In genomic region chr2:237675326-237675725, GRCh38 we compare ENCODE assay signal across 8 cellular contexts. TPM values are rescaled to one million over a fixed set of nuclear protein-coding genes. Genes with fewer than 3 reads are reported as not detected.
DNase-seq lines count a peak whose midpoint lies in the region; ATAC-seq and TF ChIP-seq lines count a peak whose summit lies in the region.

No MANE protein-coding gene starts in this region.

- H3K36me3 ChIP-seq in SJSA1 = peaks cover 32% of the 10 kb centered on the region
- no peaks in the 10 kb centered on the region for H3K36me3 ChIP-seq in esophagus muscularis mucosa
- no peaks in the 10 kb centered on the region for H3K36me3 ChIP-seq in psoas muscle (ENCODE audit: insufficient read depth in 1 of 2, low read depth in 1 of 2)

- H3K4me3 ChIP-seq in GM12875 (ENCODE audit: low read depth, low read length) = peak overlapping the region; percentile 12
- H3K4me3 ChIP-seq in SJSA1 = no peak overlapping the region
- H3K4me3 ChIP-seq in esophagus muscularis mucosa = peak overlapping the region; percentile 36 to 45 (median 37)
- peak overlapping the region; percentile 54 for H3K4me3 ChIP-seq in psoas muscle

- peaks cover 45% of the 10 kb centered on the region for H3K4me1 ChIP-seq in SJSA1 (replicated peaks)
- peaks cover 66 to 80% (median 73%) of the 10 kb centered on the region in 4 donors for H3K4me1 ChIP-seq in esophagus muscularis mucosa
- H3K4me1 ChIP-seq in psoas muscle = peaks cover 75% of the 10 kb centered on the region

- TF ChIP-seq CTCF in GM12875 (IDR thresholded peaks at IDR 0.05; ENCODE audit: borderline replicate concordance, insufficient read depth, low read depth, low read length) = no peak
- no peak for TF ChIP-seq CTCF in esophagus muscularis mucosa (IDR thresholded peaks at IDR 0.05)
- no peak for TF ChIP-seq CTCF in psoas muscle (IDR thresholded peaks at IDR 0.05)

- WGBS in esophagus muscularis mucosa = 28% methylated on average over 5 of the region's 5 CpGs
- 17 to 35% (median 23%) methylated on average over 5 of the region's 5 CpGs for WGBS in psoas muscle, 3 donors

- no peaks in the 10 kb centered on the region for H3K9me3 ChIP-seq in SJSA1 (replicated peaks)
- H3K9me3 ChIP-seq in esophagus muscularis mucosa = no peaks in the 10 kb centered on the region
- no peaks in the 10 kb centered on the region for H3K9me3 ChIP-seq in psoas muscle

- intact Hi-C loops in esophagus muscularis mucosa (cut with DNase I) (no loop called here), psoas muscle (cut with DNase I) (loop anchor here in 1 of 2 donors (5.0 kb wide), 1 partner anchor 163 kb away; no protein-coding TSS in a partner anchor), sciatic nerve (cut with DNase I) (no loop called here)

- TF ChIP-seq POLR2A in esophagus muscularis mucosa (IDR thresholded peaks at IDR 0.05; ENCODE audit: low read depth) = no peak

- no peak for TF ChIP-seq EP300 in esophagus muscularis mucosa (IDR thresholded peaks at IDR 0.05)

- H3K27me3 ChIP-seq in SJSA1 (replicated peaks) (no peaks in the 10 kb centered on the region), esophagus muscularis mucosa (no peaks in the 10 kb centered on the region), psoas muscle (ENCODE audit: insufficient read depth in 3 of 3, low read length in 2 of 3) (no peaks in the 10 kb centered on the region)

- DNase-seq in SJSA1 (ENCODE audit: low read depth in 1 of 2, low spot score in 2 of 2) = no peak
- no peak for DNase-seq in esophagus muscularis mucosa (ENCODE audit: extremely low spot score)
- DNase-seq in psoas muscle = no peak
- no peak for DNase-seq in sciatic nerve (ENCODE audit: low spot score)
- no peak for DNase-seq in OCI-M1 (lab: John Stamatoyannopoulos, UW)

- no peak for ATAC-seq in psoas muscle
- ATAC-seq in GM18520 (IDR thresholded peaks at IDR 0.05; ENCODE audit: unreplicated experiment) = no peak
- no peak for ATAC-seq in sciatic nerve
- no peak for ATAC-seq in GM19467 (IDR thresholded peaks at IDR 0.05; ENCODE audit: unreplicated experiment)

- H3K27ac ChIP-seq in SJSA1 (peak overlapping the region; percentile 68), esophagus muscularis mucosa (replicated peaks in 1 of 4) (peak overlapping the region; percentile 78 to 87 (median 82)), psoas muscle (peak overlapping the region; percentile 93)

RNA-seq across cellular contexts. Expression of gene LRRFIP1, which starts 47.9 kb away (rescaled TPM):
- total RNA-seq in SJSA1 (2014; rRNA removed; shearing (Covaris generic)) = 49.5 and 76.7 TPM in 2 replicates
- total RNA-seq in esophagus muscularis mucosa = 100 to 1,000 TPM; 142 to 213 (median 191) TPM
- 100 to 1,000 TPM in 1 of 4 donors, 10 to 100 TPM in 3; 91.9 to 108 (median 93.4) TPM for total RNA-seq in psoas muscle
- 10 to 100 TPM; 42.3 to 62.6 (median 50.4) TPM for polyA plus RNA-seq in psoas muscle
- total RNA-seq in sciatic nerve = 84.8 TPM
